1 cellular context compared by ENCODE assay signal in genomic region chr5:124173386-124173785, GRCh38.
TF ChIP-seq lines count a peak whose summit lies in the region.

No MANE protein-coding gene starts in this region.

TF ChIP-seq in IMR-90, 13 proteins besides CTCF, POLR2A, EP300 and RAD21 (continued from another document):
- TF ChIP-seq, protein P1, sequence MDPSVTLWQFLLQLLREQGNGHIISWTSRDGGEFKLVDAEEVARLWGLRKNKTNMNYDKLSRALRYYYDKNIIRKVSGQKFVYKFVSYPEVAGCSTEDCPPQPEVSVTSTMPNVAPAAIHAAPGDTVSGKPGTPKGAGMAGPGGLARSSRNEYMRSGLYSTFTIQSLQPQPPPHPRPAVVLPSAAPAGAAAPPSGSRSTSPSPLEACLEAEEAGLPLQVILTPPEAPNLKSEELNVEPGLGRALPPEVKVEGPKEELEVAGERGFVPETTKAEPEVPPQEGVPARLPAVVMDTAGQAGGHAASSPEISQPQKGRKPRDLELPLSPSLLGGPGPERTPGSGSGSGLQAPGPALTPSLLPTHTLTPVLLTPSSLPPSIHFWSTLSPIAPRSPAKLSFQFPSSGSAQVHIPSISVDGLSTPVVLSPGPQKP (IDR thresholded peaks at IDR 0.05; ENCODE audit: borderline replicate concordance, low read depth, low read length), result no peak
